In the genomic region with DNA sequence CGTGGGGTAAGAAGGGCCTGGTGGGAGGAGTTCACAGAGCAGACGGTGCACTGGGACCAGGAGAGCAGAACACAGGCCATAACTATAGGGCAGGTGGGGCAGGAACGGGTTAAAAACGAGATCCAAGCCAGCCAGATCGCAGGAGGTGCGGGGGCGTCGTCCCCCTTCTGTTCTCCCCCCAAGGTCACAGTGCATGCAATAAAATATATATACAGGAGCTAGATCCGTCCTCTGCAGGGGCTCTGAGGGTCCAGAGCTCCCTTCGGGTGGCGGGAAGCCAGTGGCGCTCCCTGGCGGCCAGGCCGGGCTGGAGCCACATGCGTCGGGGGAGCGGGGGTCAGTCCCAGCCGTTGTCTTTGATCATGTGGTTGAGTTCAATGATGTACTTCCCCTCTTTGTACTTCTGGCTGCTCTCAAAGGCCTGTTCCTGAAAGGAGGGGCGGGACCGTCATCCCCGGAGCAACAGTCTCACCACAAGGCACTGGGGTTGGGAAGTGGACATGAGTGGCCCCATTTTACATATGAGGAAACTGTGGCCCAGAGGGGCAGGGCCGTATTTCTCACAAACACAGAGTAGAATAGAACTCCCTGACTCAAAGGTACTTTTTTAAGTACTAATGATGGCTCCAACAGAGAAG, we compare ENCODE assay signal across 8 cellular contexts. TPM values are rescaled to one million over a fixed set of nuclear protein-coding genes. Genes with fewer than 3 reads are reported as not detected.
DNase-seq lines count a peak whose midpoint lies in the region; ATAC-seq and TF ChIP-seq lines count a peak whose summit lies in the region.

No MANE protein-coding gene starts in this region.

- peaks cover 7% of the 10 kb centered on the region for H3K79me2 ChIP-seq in neural progenitor cell (ENCODE audit: low read depth)

- H3F3A ChIP-seq in neural progenitor cell (ENCODE audit: low read depth), result peaks cover 46% of the 10 kb centered on the region

- TF ChIP-seq CTCF in Panc1 (IDR thresholded peaks at IDR 0.05) (peak; percentile 91), neural progenitor cell (IDR thresholded peaks at IDR 0.05) (peak; percentile 71), tibial artery (IDR thresholded peaks at IDR 0.05) (peak in 1 of 2 experiments; percentile 24)

- peaks cover 12% of the 10 kb centered on the region for H3K36me3 Mint-ChIP-seq in neural progenitor cell

- CTCF ChIA-PET in Panc1 (lab: Charles Lee), result interaction anchor here (0.6 to 2.3 kb wide), 12 partner anchors 13 to 317 kb away, joined by 3 to 11 read pairs (median 4); a partner anchor contains a TSS

- no TSS peak for BruUV-seq in Panc1 (replicated peaks; lab: Mats Ljungman, UMichigan)

- H3K27me3 ChIP-seq in HUES48 (ENCODE audit: control insufficient read depth, insufficient read depth, low read length) (no peaks in the 10 kb centered on the region), Panc1 (ENCODE audit: control insufficient read depth, insufficient read depth, low read length) (no peaks in the 10 kb centered on the region), neural progenitor cell (no peaks in the 10 kb centered on the region), tibial artery (no peaks in the 10 kb centered on the region)

- peak overlapping the region; percentile 89 for H3K4me2 ChIP-seq in neural progenitor cell

- peaks cover 7% of the 10 kb centered on the region for H3K4me1 ChIP-seq in HUES48 (ENCODE audit: control insufficient read depth, insufficient read depth, low read length)
- peaks cover 23% of the 10 kb centered on the region for H3K4me1 ChIP-seq in Panc1 (ENCODE audit: control insufficient read depth, insufficient read depth, low read length)
- peaks cover 10% of the 10 kb centered on the region for H3K4me1 ChIP-seq in neural progenitor cell
- H3K4me1 ChIP-seq in tibial artery, result peaks cover 0 to 56% (median 38%) of the 10 kb centered on the region in 4 donors

- peak overlapping the region; percentile 13; the same call in 1 of the 2 replicates for H3K9ac ChIP-seq in HUES48 (ENCODE audit: low read depth, low read length)
- no peak overlapping the region for H3K9ac ChIP-seq in neural progenitor cell

- in situ Hi-C loops in Caki2 (cut with HindIII; ENCODE audit: low pct_unique_long_range_greater_than_20kb, low sequenced_read_pairs), result no loop called here
- in situ Hi-C loops in Panc1 (cut with HindIII; ENCODE audit: low pct_unique_long_range_greater_than_20kb, low sequenced_read_pairs), result no loop called here

- DNase-seq in Caki2 (ENCODE audit: low read depth) (peak; percentile 81), Panc1 (ENCODE audit: low read depth, low spot score) (no peak), activated gamma-delta T cell (lab: John Stamatoyannopoulos, UW) (peak; percentile 42), foreskin melanocyte (peak; percentile 92), neural progenitor cell (ENCODE audit: low spot score) (peak; percentile 83), tibial artery (peak; percentile 87 to 88)

- peaks cover 8% of the 10 kb centered on the region for H3K9me3 Mint-ChIP-seq in neural progenitor cell

- H3K4me3 Mint-ChIP-seq in neural progenitor cell, result peak overlapping the region; percentile 86

- intact Hi-C loops in Panc1 (cut with micrococcal nuclease; ENCODE audit: unreplicated experiment), result no loop called here
- intact Hi-C loops in tibial artery (cut with DNase I; ENCODE audit: low total_unique reads), result no loop called here

- H2AFZ ChIP-seq in neural progenitor cell (replicated peaks), result peak overlapping the region; percentile 74

- H4K20me1 ChIP-seq in neural progenitor cell (ENCODE audit: low read depth), result peaks cover 5% of the 10 kb centered on the region

- peaks cover 10% of the 10 kb centered on the region; the same call in 1 of the 2 replicates for H3K36me3 ChIP-seq in HUES48 (ENCODE audit: control insufficient read depth, insufficient read depth, low read length)
- no peaks in the 10 kb centered on the region for H3K36me3 ChIP-seq in Panc1 (ENCODE audit: control insufficient read depth, insufficient read depth, low read length)
- no peaks in the 10 kb centered on the region for H3K36me3 ChIP-seq in neural progenitor cell
- H3K36me3 ChIP-seq in tibial artery, result peaks cover 11 to 23% (median 16%) of the 10 kb centered on the region in 3 donors

- H3K4me1 Mint-ChIP-seq in neural progenitor cell, result peaks cover 43% of the 10 kb centered on the region

- peaks cover 10% of the 10 kb centered on the region for H3K9me3 ChIP-seq in HUES48 (ENCODE audit: control insufficient read depth, insufficient read depth, low read length)
- peaks cover 11% of the 10 kb centered on the region; the same call in 1 of the 2 replicates for H3K9me3 ChIP-seq in Panc1 (ENCODE audit: control insufficient read depth, insufficient read depth, low read depth, low read length)
- H3K9me3 ChIP-seq in neural progenitor cell (ENCODE audit: low read depth), result no peaks in the 10 kb centered on the region
- H3K9me3 ChIP-seq in tibial artery, result peaks cover 0 to 9% (median 0%) of the 10 kb centered on the region in 3 donors

- peaks cover 2% of the 10 kb centered on the region for H3K27me3 Mint-ChIP-seq in neural progenitor cell (ENCODE audit: insufficient read depth, low read depth)

- ATAC-seq in GM19467 (IDR thresholded peaks at IDR 0.05; ENCODE audit: unreplicated experiment) (peak; percentile 30), Panc1 (peak; percentile 64)

- POLR2A ChIA-PET in Panc1 (lab: Charles Lee), result no interaction called here

- H3K27ac Mint-ChIP-seq in neural progenitor cell, result peak overlapping the region; percentile 5

- H3K27ac ChIP-seq in HUES48 (ENCODE audit: low read depth, low read length), result peak overlapping the region; percentile 70
- H3K27ac ChIP-seq in Panc1 (ENCODE audit: low read length), result peak overlapping the region; percentile 69
- no peak overlapping the region for H3K27ac ChIP-seq in neural progenitor cell
- peak overlapping the region; percentile 67 to 94 for H3K27ac ChIP-seq in tibial artery

- H3K4me3 ChIP-seq in HUES48 (ENCODE audit: low read depth, low read length) (peak overlapping the region; percentile 70), Panc1 (ENCODE audit: low read depth in 2 of 2, low read length in 2 of 2) (peak overlapping the region; percentile 48 to 74), neural progenitor cell (peak overlapping the region; percentile 59), tibial artery (peak overlapping the region; percentile 52 to 57)

RNA-seq across cellular contexts. Expression of a gene that starts 0.8 kb away (rescaled TPM):
- 0.24 TPM in 1 of 2 replicates, not detected in the other for total RNA-seq in Caki2 (2014; rRNA removed; shearing (Covaris generic); ENCODE audit: low replicate concordance)
- total RNA-seq in Panc1 (2021; ENCODE audit: unreplicated experiment) (0.46 TPM), neural progenitor cell (ENCODE audit: low replicate concordance) (0.39 and 2.8 TPM in 2 replicates)
- 0.97 TPM for polyA plus RNA-seq in Panc1 (2012; ENCODE audit: insufficient read length)

RNA-seq across cellular contexts. Expression of a gene that starts 3.5 kb away (rescaled TPM):
- total RNA-seq in Caki2 (2014; rRNA removed; shearing (Covaris generic); ENCODE audit: low replicate concordance), result 6.3 and 10.5 TPM in 2 replicates
- total RNA-seq in Panc1 (2021; ENCODE audit: unreplicated experiment) (0.69 TPM), neural progenitor cell (ENCODE audit: low replicate concordance) (6.8 and 30.7 TPM in 2 replicates)
- 1.1 TPM for polyA plus RNA-seq in Panc1 (2012; ENCODE audit: insufficient read length)

RNA-seq across cellular contexts. Expression of a gene that starts 16.7 kb away (rescaled TPM):
- 228 and 297 TPM in 2 replicates for total RNA-seq in Caki2 (2014; rRNA removed; shearing (Covaris generic); ENCODE audit: low replicate concordance)
- 186 TPM for total RNA-seq in Panc1 (2021; ENCODE audit: unreplicated experiment)
- 309 TPM for polyA plus RNA-seq in Panc1 (2012; ENCODE audit: insufficient read length)
- total RNA-seq in neural progenitor cell (ENCODE audit: low replicate concordance), result 93.3 and 166 TPM in 2 replicates

RNA-seq across cellular contexts. Expression of a gene that starts 20.8 kb away (rescaled TPM):
- total RNA-seq in Caki2 (2014; rRNA removed; shearing (Covaris generic); ENCODE audit: low replicate concordance), result not detected in 2 replicates
- total RNA-seq in Panc1 (2021; ENCODE audit: unreplicated experiment) (2.5 TPM), neural progenitor cell (ENCODE audit: low replicate concordance) (0.12 and 0.13 TPM in 2 replicates)
- polyA plus RNA-seq in Panc1 (2012; ENCODE audit: insufficient read length), result 3.3 TPM

RNA-seq across cellular contexts. Expression of a gene that starts 26.9 kb away (rescaled TPM):
- 1,849 and 1,917 TPM in 2 replicates for total RNA-seq in Caki2 (2014; rRNA removed; shearing (Covaris generic); ENCODE audit: low replicate concordance)
- total RNA-seq in Panc1 (2021; ENCODE audit: unreplicated experiment) (2,516 TPM), neural progenitor cell (ENCODE audit: low replicate concordance) (469 and 981 TPM in 2 replicates)
- 4,980 TPM for polyA plus RNA-seq in Panc1 (2012; ENCODE audit: insufficient read length)
